1 cellular context compared by ENCODE assay signal in the genomic region with DNA sequence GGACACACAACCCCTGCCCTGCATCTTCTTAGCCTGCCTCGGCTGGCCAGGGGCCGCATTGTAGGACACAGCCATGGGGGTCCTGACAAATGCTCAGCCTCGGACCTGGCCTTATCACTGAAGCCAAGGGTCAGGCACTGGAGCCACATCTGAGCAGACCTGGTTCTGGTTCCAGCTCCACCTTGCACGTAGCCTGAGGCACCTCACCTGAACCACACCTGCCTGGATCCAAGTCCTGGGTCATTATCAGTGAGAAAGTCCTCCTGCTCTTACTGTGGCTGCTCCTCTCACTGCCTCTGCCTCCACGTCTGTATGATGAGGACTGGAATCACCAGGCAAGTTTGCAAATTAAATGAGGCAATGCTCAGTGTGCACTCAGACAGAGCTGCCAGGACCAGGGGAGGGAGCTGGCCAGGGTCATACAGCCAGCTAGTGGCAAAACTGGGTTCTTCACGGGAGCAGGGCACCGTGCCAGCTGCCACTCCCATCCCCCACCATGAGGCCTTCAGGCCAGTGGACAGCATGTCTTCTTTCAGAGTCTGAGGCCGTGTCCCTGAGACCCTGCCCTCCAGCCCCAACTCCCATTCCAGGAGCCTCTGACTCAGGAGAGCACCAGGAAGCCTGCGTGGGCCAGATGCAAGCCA.
TF ChIP-seq lines count a peak whose summit lies in the region.

No MANE protein-coding gene starts in this region.

TF ChIP-seq in HCT116, 20 proteins besides CTCF, POLR2A, EP300 and RAD21 (continued from another document):
- TF ChIP-seq SIN3A (IDR thresholded peaks at IDR 0.05; ENCODE audit: low read depth): no peak
- no peak for TF ChIP-seq TCF7L2 (IDR thresholded peaks at IDR 0.05; ENCODE audit: borderline replicate concordance, extremely low read depth, insufficient read depth, insufficient read length)
- TF ChIP-seq SP1 (IDR thresholded peaks at IDR 0.05; ENCODE audit: low read depth): no peak
- TF ChIP-seq, protein P1, sequence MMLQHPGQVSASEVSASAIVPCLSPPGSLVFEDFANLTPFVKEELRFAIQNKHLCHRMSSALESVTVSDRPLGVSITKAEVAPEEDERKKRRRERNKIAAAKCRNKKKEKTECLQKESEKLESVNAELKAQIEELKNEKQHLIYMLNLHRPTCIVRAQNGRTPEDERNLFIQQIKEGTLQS (IDR thresholded peaks at IDR 0.05): no peak
- TF ChIP-seq, protein P2, sequence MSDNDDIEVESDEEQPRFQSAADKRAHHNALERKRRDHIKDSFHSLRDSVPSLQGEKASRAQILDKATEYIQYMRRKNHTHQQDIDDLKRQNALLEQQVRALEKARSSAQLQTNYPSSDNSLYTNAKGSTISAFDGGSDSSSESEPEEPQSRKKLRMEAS (IDR thresholded peaks at IDR 0.05): no peak
- no peak for TF ChIP-seq ELF1 (IDR thresholded peaks at IDR 0.05; ENCODE audit: borderline replicate concordance, low read depth)
- TF ChIP-seq JUND (IDR thresholded peaks at IDR 0.05): no peak
- TF ChIP-seq, protein P3, sequence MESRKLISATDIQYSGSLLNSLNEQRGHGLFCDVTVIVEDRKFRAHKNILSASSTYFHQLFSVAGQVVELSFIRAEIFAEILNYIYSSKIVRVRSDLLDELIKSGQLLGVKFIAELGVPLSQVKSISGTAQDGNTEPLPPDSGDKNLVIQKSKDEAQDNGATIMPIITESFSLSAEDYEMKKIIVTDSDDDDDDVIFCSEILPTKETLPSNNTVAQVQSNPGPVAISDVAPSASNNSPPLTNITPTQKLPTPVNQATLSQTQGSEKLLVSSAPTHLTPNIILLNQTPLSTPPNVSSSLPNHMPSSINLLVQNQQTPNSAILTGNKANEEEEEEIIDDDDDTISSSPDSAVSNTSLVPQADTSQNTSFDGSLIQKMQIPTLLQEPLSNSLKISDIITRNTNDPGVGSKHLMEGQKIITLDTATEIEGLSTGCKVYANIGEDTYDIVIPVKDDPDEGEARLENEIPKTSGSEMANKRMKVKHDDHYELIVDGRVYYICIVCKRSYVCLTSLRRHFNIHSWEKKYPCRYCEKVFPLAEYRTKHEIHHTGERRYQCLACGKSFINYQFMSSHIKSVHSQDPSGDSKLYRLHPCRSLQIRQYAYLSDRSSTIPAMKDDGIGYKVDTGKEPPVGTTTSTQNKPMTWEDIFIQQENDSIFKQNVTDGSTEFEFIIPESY (IDR thresholded peaks at IDR 0.05; ENCODE audit: extremely low read depth, insufficient replicate concordance, low read length): no peak
